ENCODE assay signal across 8 cellular contexts in the genomic region with DNA sequence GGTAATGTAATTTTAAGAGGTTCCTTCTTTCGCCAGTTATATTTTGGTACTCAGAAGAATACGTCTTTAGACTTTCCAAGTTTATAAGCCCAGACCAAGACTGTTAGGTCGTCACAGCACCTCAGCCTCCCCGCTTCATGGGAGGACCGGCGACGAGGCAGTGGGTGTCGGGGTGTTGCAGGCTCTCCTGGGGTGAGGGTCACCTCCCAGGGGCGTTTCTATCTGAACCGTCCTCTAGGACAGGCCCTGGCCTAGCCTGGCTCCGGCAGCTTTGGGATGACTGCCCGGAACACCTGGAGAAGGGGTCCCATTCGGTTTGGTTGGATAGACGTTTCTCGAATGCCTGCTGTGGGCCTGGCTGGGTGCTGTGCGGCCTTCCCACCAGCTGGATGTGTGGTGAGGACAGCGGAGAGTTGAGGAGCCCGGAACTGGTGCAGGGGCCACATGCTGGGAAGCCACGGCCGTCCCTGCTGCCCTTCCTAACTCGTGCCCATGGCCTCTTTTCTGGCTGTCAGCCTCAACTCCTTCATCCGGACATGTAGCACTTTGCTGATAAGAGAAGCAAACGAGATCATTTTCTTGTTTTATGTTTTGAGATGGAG. TPM values are rescaled to one million over a fixed set of nuclear protein-coding genes. Genes with fewer than 3 reads are reported as not detected.
DNase-seq lines count a peak whose midpoint lies in the region; ATAC-seq and TF ChIP-seq lines count a peak whose summit lies in the region.

No MANE protein-coding gene starts in this region.

- TF ChIP-seq CTCF in RWPE2 (IDR thresholded peaks at IDR 0.05; ENCODE audit: poor library complexity, severe bottlenecking) (no peak), fibroblast of mammary gland (conservative IDR thresholded peaks at IDR 0.05; ENCODE audit: control insufficient read depth, insufficient read depth, low read depth, low read length) (no peak), psoas muscle (IDR thresholded peaks at IDR 0.05) (no peak)

- peak overlapping the region; percentile 46 for H3K27ac ChIP-seq in RWPE2 (ENCODE audit: poor library complexity, severe bottlenecking)
- peak overlapping the region; percentile 90 for H3K27ac ChIP-seq in psoas muscle

- intact Hi-C loops in psoas muscle (cut with DNase I) = no loop called here

- no peaks in the 10 kb centered on the region for H3K9me3 ChIP-seq in RWPE2 (ENCODE audit: severe bottlenecking)
- H3K9me3 ChIP-seq in psoas muscle = no peaks in the 10 kb centered on the region

- ATAC-seq in RWPE2 (ENCODE audit: low read depth) = no peak
- ATAC-seq in psoas muscle = no peak
- no peak for ATAC-seq in HG03175 (IDR thresholded peaks at IDR 0.05; ENCODE audit: unreplicated experiment)

- 32 to 43% (median 33%) methylated on average over 23 of the region's 23 CpGs for WGBS in psoas muscle, 3 donors

- H3K4me3 ChIP-seq in RWPE2 (ENCODE audit: severe bottlenecking) (peak overlapping the region; percentile 52), fibroblast of mammary gland (ENCODE audit: control insufficient read depth, low read depth, low read length) (peak overlapping the region; percentile 66), psoas muscle (peak overlapping the region; percentile 73)

- H3K36me3 ChIP-seq in RWPE2 (ENCODE audit: low read depth) = peaks cover 29% of the 10 kb centered on the region
- peaks cover 0 to 22% of the 10 kb centered on the region in 2 donors for H3K36me3 ChIP-seq in psoas muscle (ENCODE audit: insufficient read depth in 1 of 2, low read depth in 1 of 2)

- DNase-seq in GM03348 (ENCODE audit: low spot score) (peak; percentile 54), RWPE2 (ENCODE audit: low spot score) (no peak), fibroblast of mammary gland (ENCODE audit: low read depth) (peak; percentile 7), psoas muscle (no peak), COLO829 (ENCODE audit: low spot score) (no peak), 8988T (no peak)
- DNase-seq in activated CD8-positive, alpha-beta memory T cell treated with anti-CD3 and anti-CD28 coated beads, Interleukin-2, amount 50 U/mL, for 4 hours = no peak

- no peaks in the 10 kb centered on the region for H3K27me3 ChIP-seq in RWPE2 (ENCODE audit: insufficient read depth, poor library complexity, severe bottlenecking)
- H3K27me3 ChIP-seq in psoas muscle (ENCODE audit: insufficient read depth in 3 of 3, low read length in 2 of 3) = no peaks in the 10 kb centered on the region

- H3K4me1 ChIP-seq in RWPE2 (ENCODE audit: insufficient read depth, poor library complexity, severe bottlenecking) (peaks cover 24% of the 10 kb centered on the region), psoas muscle (peaks cover 59% of the 10 kb centered on the region)

RNA-seq across cellular contexts. Expression of a gene that starts 1.1 kb away (rescaled TPM):
- 10 to 100 TPM; 19.8 to 30.9 (median 24.8) TPM for total RNA-seq in psoas muscle
- polyA plus RNA-seq in psoas muscle = 10 to 100 TPM in 2 of 3 donors, 1 to 10 TPM in 1; 9.6 to 22.8 (median 11.4) TPM

RNA-seq across cellular contexts. Expression of a gene that starts 19.3 kb away (rescaled TPM):
- total RNA-seq in psoas muscle = not detected
- under 1 TPM in 1 of 3 donors, not detected in 2; 0.03 TPM for polyA plus RNA-seq in psoas muscle

RNA-seq across cellular contexts. Expression of a gene that starts 56.6 kb away (rescaled TPM):
- 10 to 100 TPM; 29.5 to 56.5 (median 39.6) TPM for total RNA-seq in psoas muscle
- 10 to 100 TPM; 25.0 to 56.2 (median 46.7) TPM for polyA plus RNA-seq in psoas muscle

Comparison
In these comparisons a context has a peak if more than half of its experiments do, and no peak if none do; other contexts are left out.
1. DNase-seq: peak in GM03348 (single experiment) and fibroblast of mammary gland (single experiment); none in RWPE2 (single experiment), psoas muscle (0 of 2), activated CD8-positive, alpha-beta memory T cell treated with anti-CD3 and anti-CD28 coated beads, Interleukin-2, amount 50 U/mL, for 4 hours (single experiment), COLO829 (single experiment) and 8988T (single experiment).
2. Peak in every context shown above with its lines, with median percentiles within 50 percentile points of each other: H3K4me3 ChIP-seq.